In genomic region chr19:5993516-5994406, GRCh38 we compare ENCODE assay signal across 14 cellular contexts. TPM values are rescaled to one million over a fixed set of nuclear protein-coding genes. Genes with fewer than 3 reads are reported as not detected.
DNase-seq lines count a peak whose midpoint lies in the region; ATAC-seq and TF ChIP-seq lines count a peak whose summit lies in the region.
"Had no signal": no experiment of that assay in that cellular context is flagged by ENCODE, and none has a peak within 500 bp of the region (broad histone marks: within the 10 kb centered on the region; RNA-seq: fewer than 3 reads in every experiment).

No MANE protein-coding gene starts in this region.

- no peak overlapping the region for H3K4me3 Mint-ChIP-seq in mesothelial cell of epicardium
- H3K4me3 Mint-ChIP-seq: activated CD8-positive, alpha-beta memory T cell treated with anti-CD3 and anti-CD28 coated beads, Interleukin-2, amount 10 ng/mL, durations not matched to agents 7 days and 5 days; activated naive CD8-positive, alpha-beta T cell treated with anti-CD3 and anti-CD28 coated beads, Interleukin-2, amount 50 U/mL, for 24 hours had no signal

- peak overlapping the region; percentile 24 for H2AFZ ChIP-seq in fibroblast of lung (ENCODE audit: low read length)

- H3K4me3 ChIP-seq in fibroblast of lung (replicated peaks in 1 of 4; ENCODE audit: control extremely low read depth in 1 of 4, insufficient read depth in 1 of 4, low read depth in 3 of 4, low read length in 4 of 4), result no peak overlapping the region
- H3K4me3 ChIP-seq in upper lobe of right lung, result peak overlapping the region; percentile 14

- no peak overlapping the region for H3K27ac ChIP-seq in fibroblast of lung (ENCODE audit: insufficient read depth, low read length)
- peak overlapping the region; percentile 39 for H3K27ac ChIP-seq in upper lobe of right lung

- intact Hi-C loops in Right ventricle myocardium inferior (cut with DNase I) (no loop called here), cardiac septum (cut with DNase I) (no loop called here), upper lobe of right lung (cut with DNase I) (no loop called here)

- peak; percentile 82 for DNase-seq in Right ventricle myocardium inferior (ENCODE audit: missing footprints)
- no peak for DNase-seq in cardiac septum (ENCODE audit: low spot score)
- DNase-seq in fibroblast of lung (ENCODE audit: low read depth in 2 of 2), result peak in 1 of 2 donors; percentile 27
- DNase-seq in mesothelial cell of epicardium (ENCODE audit: low spot score in 2 of 2, unreplicated experiment in 2 of 2), result no peak
- DNase-seq in upper lobe of right lung, result peak; percentile 82
- DNase-seq in ecto neural progenitor cell (ENCODE audit: low spot score), result no peak
- DNase-seq in ACHN, result no peak
- DNase-seq in activated T-cell treated with anti-CD3 and anti-CD28 coated beads, Interleukin-2, amount 50 U/mL, for 1 hour, result no peak
- DNase-seq: activated CD8-positive, alpha-beta memory T cell treated with anti-CD3 and anti-CD28 coated beads, Interleukin-2, amount 10 ng/mL, durations not matched to agents 7 days and 5 days; activated naive CD8-positive, alpha-beta T cell treated with anti-CD3 and anti-CD28 coated beads, Interleukin-2, amount 50 U/mL, for 24 hours; cortex of kidney; NCI-H1105; NCI-H446; stimulated activated CD4-positive, alpha-beta T cell treated with anti-CD3 and anti-CD28 coated beads, Interleukin-1b, Interleukin-23, amount 100 ng/mL, for 48 hours had no signal

- H3K4me1 Mint-ChIP-seq in mesothelial cell of epicardium, result peaks cover 14% of the 10 kb centered on the region

- H3K79me2 ChIP-seq in fibroblast of lung (ENCODE audit: control insufficient read depth, insufficient read depth, low read length), result no peaks in the 10 kb centered on the region

- peak; percentile 66 for ATAC-seq in Right ventricle myocardium inferior
- peak; percentile 78 for ATAC-seq in upper lobe of right lung
- ATAC-seq: activated CD8-positive, alpha-beta memory T cell treated with anti-CD3 and anti-CD28 coated beads, Interleukin-2, amount 10 ng/mL, durations not matched to agents 7 days and 5 days; activated naive CD8-positive, alpha-beta T cell treated with anti-CD3 and anti-CD28 coated beads, Interleukin-2, amount 50 U/mL, for 24 hours had no signal

- H3K36me3 ChIP-seq in fibroblast of lung (ENCODE audit: control insufficient read depth, insufficient read depth, low read length) (no peaks in the 10 kb centered on the region), upper lobe of right lung (no peaks in the 10 kb centered on the region)

- H3K27me3 ChIP-seq in fibroblast of lung (ENCODE audit: control insufficient read depth, insufficient read depth, low read length), result no peaks in the 10 kb centered on the region
- H3K27me3 ChIP-seq in upper lobe of right lung, result no peaks in the 10 kb centered on the region

- in situ Hi-C loops in ACHN (cut with HindIII; ENCODE audit: low pct_ligation_motif_present, low pct_unique_long_range_greater_than_20kb, low sequenced_read_pairs), result no loop called here

- H3K27me3 Mint-ChIP-seq in mesothelial cell of epicardium (ENCODE audit: low read depth), result no peaks in the 10 kb centered on the region
- H3K27me3 Mint-ChIP-seq: activated CD8-positive, alpha-beta memory T cell treated with anti-CD3 and anti-CD28 coated beads, Interleukin-2, amount 10 ng/mL, durations not matched to agents 7 days and 5 days; activated naive CD8-positive, alpha-beta T cell treated with anti-CD3 and anti-CD28 coated beads, Interleukin-2, amount 50 U/mL, for 24 hours had no signal

- no peaks in the 10 kb centered on the region for H4K20me1 ChIP-seq in fibroblast of lung (ENCODE audit: control insufficient read depth, extremely low read depth, insufficient read depth, low read length)

- H3K4me1 ChIP-seq in fibroblast of lung (ENCODE audit: control insufficient read depth, extremely low read depth, insufficient read depth, low read length), result peaks cover 3% of the 10 kb centered on the region
- peaks cover 11% of the 10 kb centered on the region for H3K4me1 ChIP-seq in upper lobe of right lung

- H3K4me2 ChIP-seq in fibroblast of lung (ENCODE audit: extremely low read depth, insufficient read depth, low read length), result peak overlapping the region; percentile 37

- H3K9me3 Mint-ChIP-seq in mesothelial cell of epicardium, result no peaks in the 10 kb centered on the region
- H3K9me3 Mint-ChIP-seq: activated naive CD8-positive, alpha-beta T cell treated with anti-CD3 and anti-CD28 coated beads, Interleukin-2, amount 50 U/mL, for 24 hours had no signal

- H3K9me3 ChIP-seq in fibroblast of lung (ENCODE audit: control insufficient read depth, insufficient read depth, low read depth, low read length) (no peaks in the 10 kb centered on the region), upper lobe of right lung (no peaks in the 10 kb centered on the region)

- H3K9ac ChIP-seq in fibroblast of lung (ENCODE audit: insufficient read depth, low read length), result no peak overlapping the region

- no peaks in the 10 kb centered on the region for H3K36me3 Mint-ChIP-seq in mesothelial cell of epicardium
- H3K36me3 Mint-ChIP-seq: activated CD8-positive, alpha-beta memory T cell treated with anti-CD3 and anti-CD28 coated beads, Interleukin-2, amount 10 ng/mL, durations not matched to agents 7 days and 5 days had no signal

- peak overlapping the region; percentile 57 for H3K27ac Mint-ChIP-seq in mesothelial cell of epicardium
- H3K27ac Mint-ChIP-seq: activated CD8-positive, alpha-beta memory T cell treated with anti-CD3 and anti-CD28 coated beads, Interleukin-2, amount 10 ng/mL, durations not matched to agents 7 days and 5 days; activated naive CD8-positive, alpha-beta T cell treated with anti-CD3 and anti-CD28 coated beads, Interleukin-2, amount 50 U/mL, for 24 hours had no signal

- TF ChIP-seq CTCF in fibroblast of lung (conservative IDR thresholded peaks at IDR 0.05 in 1 of 2, IDR thresholded peaks at IDR 0.05 in 1 of 2; ENCODE audit: low read depth in 1 of 2, low read length in 2 of 2) (no peak), mesothelial cell of epicardium (IDR thresholded peaks at IDR 0.05; ENCODE audit: unreplicated experiment) (no peak), upper lobe of right lung (IDR thresholded peaks at IDR 0.05) (no peak)

RNA-seq across cellular contexts. Expression of gene RANBP3, which starts 15.8 kb away (rescaled TPM):
- 65.6 TPM for total RNA-seq in Right ventricle myocardium inferior
- 49.0 TPM for total RNA-seq in cardiac septum
- total RNA-seq in fibroblast of lung, result 32.1 and 39.8 TPM in 2 replicates
- 59.4 and 72.9 TPM in 2 replicates for polyA plus RNA-seq in fibroblast of lung
- polyA plus RNA-seq in fibroblast of lung (2012), result 64.1 and 75.1 TPM in 2 replicates
- 72.2 and 78.5 TPM in 2 replicates for polyA minus RNA-seq in fibroblast of lung (ENCODE audit: low replicate concordance)
- 83.3 to 89.8 TPM (median 87.2 TPM) in 3 replicates for total RNA-seq in mesothelial cell of epicardium
- 65.5 TPM for total RNA-seq in upper lobe of right lung

Comparison
In these comparisons a context has a peak if more than half of its experiments do, and no peak if none do; other contexts are left out.
1. DNase-seq: peak in Right ventricle myocardium inferior (single experiment) and upper lobe of right lung (single experiment); none in cardiac septum (single experiment), mesothelial cell of epicardium (0 of 2), ecto neural progenitor cell (single experiment), ACHN (single experiment) and activated T-cell treated with anti-CD3 and anti-CD28 coated beads, Interleukin-2, amount 50 U/mL, for 1 hour (single experiment).